In genomic region chr3:31165399-31165860, GRCh38 we compare ENCODE assay signal across 12 cellular contexts.
DNase-seq lines count a peak whose midpoint lies in the region; ATAC-seq, FAIRE-seq and TF ChIP-seq lines count a peak whose summit lies in the region.
"Had no signal": no experiment of that assay in that cellular context is flagged by ENCODE, and none has a peak within 500 bp of the region (broad histone marks: within the 10 kb centered on the region; RNA-seq: fewer than 3 reads in every experiment).

No MANE protein-coding gene starts in this region.

- H3K27ac Mint-ChIP-seq in HFFc6 = peak overlapping the region; percentile 75
- H3K27ac Mint-ChIP-seq: activated naive CD4-positive, alpha-beta T cell treated with anti-CD3 and anti-CD28 coated beads, Interleukin-2, amount 50 U/mL, for 24 hours had no signal

- DNase-seq in HFFc6 = no peak
- DNase-seq in NCI-H774 (lab: John Stamatoyannopoulos, UW) = peak; percentile 32
- peak; percentile 16 for DNase-seq in glomerular visceral epithelial cell (ENCODE audit: extremely low spot score)
- peak; percentile 45 for DNase-seq in pulmonary artery endothelial cell (ENCODE audit: low read depth, low spot score)
- DNase-seq in small intestine = no peak
- DNase-seq in ureter (ENCODE audit: low spot score) = no peak
- DNase-seq: activated CD4-positive, alpha-beta T cell treated with anti-CD3 and anti-CD28 coated beads, Interleukin-2, amount 50 U/mL, for 1 hour; NCI-H1105; SJCRH30 had no signal

- H3K4me3 Mint-ChIP-seq in HFFc6 = peak overlapping the region; percentile 75
- H3K4me3 Mint-ChIP-seq: activated naive CD4-positive, alpha-beta T cell treated with anti-CD3 and anti-CD28 coated beads, Interleukin-2, amount 50 U/mL, for 24 hours had no signal

- H3K4me1 ChIP-seq in small intestine (ENCODE audit: control insufficient read depth in 2 of 2, insufficient read depth in 1 of 2, low read depth in 1 of 2, low read length in 1 of 2) = no peaks in the 10 kb centered on the region
- H3K4me1 ChIP-seq: SJCRH30 had no signal

- no peaks in the 10 kb centered on the region for H3K27me3 ChIP-seq in small intestine (ENCODE audit: control insufficient read depth in 2 of 2, insufficient read depth in 2 of 2, low read length in 2 of 2)
- H3K27me3 ChIP-seq: SJCRH30 had no signal

- H3K4me1 Mint-ChIP-seq in HFFc6 (ENCODE audit: low read depth) = peaks cover 49% of the 10 kb centered on the region

- 62 to 78% (median 76%) methylated on average over 8 of the region's 8 CpGs for WGBS in small intestine, 3 donors

- H3K27ac ChIP-seq in small intestine (ENCODE audit: low read depth in 1 of 2, low read length in 1 of 2) = no peak overlapping the region
- H3K27ac ChIP-seq: SJCRH30 had no signal

- no peaks in the 10 kb centered on the region for H3K9me3 ChIP-seq in small intestine (ENCODE audit: control insufficient read depth, low read depth)
- H3K9me3 ChIP-seq: SJCRH30 had no signal

- H3K9me3 Mint-ChIP-seq in HFFc6 = no peaks in the 10 kb centered on the region
- H3K9me3 Mint-ChIP-seq: activated naive CD4-positive, alpha-beta T cell treated with anti-CD3 and anti-CD28 coated beads, Interleukin-2, amount 50 U/mL, for 24 hours had no signal

- H3K27me3 Mint-ChIP-seq in HFFc6 (ENCODE audit: insufficient read depth) = no peaks in the 10 kb centered on the region
- H3K27me3 Mint-ChIP-seq: activated naive CD4-positive, alpha-beta T cell treated with anti-CD3 and anti-CD28 coated beads, Interleukin-2, amount 50 U/mL, for 24 hours had no signal

- FAIRE-seq in small intestine (lab: Jason Lieb, UNC) = no peak

- H3K36me3 ChIP-seq in small intestine (ENCODE audit: control insufficient read depth in 2 of 2, insufficient read depth in 2 of 2, low read length in 2 of 2) = no peaks in the 10 kb centered on the region
- H3K36me3 ChIP-seq: SJCRH30 had no signal

- ATAC-seq in GM21515 (IDR thresholded peaks at IDR 0.05; ENCODE audit: unreplicated experiment) (no peak), HG03045 (IDR thresholded peaks at IDR 0.05; ENCODE audit: unreplicated experiment) (no peak)

- TF ChIP-seq CTCF in HFFc6 (IDR thresholded peaks at IDR 0.05) = no peak

- no peak overlapping the region for H3K4me3 ChIP-seq in small intestine (ENCODE audit: low read depth in 1 of 2, low read length in 2 of 2)
- H3K4me3 ChIP-seq: SJCRH30 had no signal

- H3K36me3 Mint-ChIP-seq in HFFc6 (ENCODE audit: low read depth) = no peaks in the 10 kb centered on the region

Comparison
In these comparisons a context has a peak if more than half of its experiments do, and no peak if none do; other contexts are left out.
1. DNase-seq: peak in NCI-H774 (single experiment), glomerular visceral epithelial cell (single experiment) and pulmonary artery endothelial cell (single experiment); none in HFFc6 (single experiment), small intestine (single experiment) and ureter (single experiment).